Comparison of ENCODE assay signal across 9 cellular contexts in the genomic region with DNA sequence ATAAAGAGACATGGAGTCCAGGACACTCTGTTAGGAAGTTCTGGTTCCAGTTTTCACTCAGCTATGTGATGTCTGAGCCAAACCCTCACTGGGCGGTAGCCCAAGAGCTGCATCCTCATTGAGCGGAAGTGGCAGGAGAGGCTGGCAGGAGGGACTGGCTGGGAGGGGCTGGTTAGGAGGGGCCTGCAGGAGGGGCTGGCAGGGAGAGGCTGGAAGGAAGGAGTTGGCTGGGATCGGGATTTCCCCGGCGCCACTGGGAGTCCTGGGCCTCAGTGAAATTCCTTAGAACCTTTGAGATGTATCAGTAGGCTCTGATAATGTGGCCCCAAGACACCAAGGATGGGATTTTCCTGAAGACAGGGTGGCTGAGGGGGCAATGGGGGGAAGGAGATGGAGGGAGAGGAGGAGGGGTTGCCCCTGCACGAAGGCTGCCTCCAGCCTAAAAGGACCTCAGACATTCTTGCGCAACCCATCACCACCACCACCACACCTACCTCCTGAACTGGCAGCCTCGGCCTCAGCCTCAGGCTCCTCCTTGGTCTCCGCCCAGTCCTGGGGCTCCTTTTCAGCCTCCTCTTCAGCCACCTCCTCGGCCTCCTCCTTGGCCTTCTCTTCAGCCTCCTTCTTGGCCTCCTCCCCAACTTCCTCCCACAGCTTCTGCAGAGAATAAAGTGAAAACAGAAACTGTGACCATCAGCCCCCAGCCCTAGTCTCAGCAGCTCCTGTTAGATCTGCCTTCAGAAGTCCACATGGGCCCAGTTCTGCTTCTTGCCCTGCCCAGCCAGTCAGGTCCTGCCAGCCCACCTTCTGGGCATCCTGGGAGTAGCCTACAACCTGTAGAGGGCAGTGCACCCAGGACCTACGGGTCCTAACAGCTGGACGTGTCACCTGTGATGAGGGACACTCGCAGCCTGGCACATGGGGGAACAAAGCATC. TPM values are rescaled to one million over a fixed set of nuclear protein-coding genes. Genes with fewer than 3 reads are reported as not detected.
DNase-seq lines count a peak whose midpoint lies in the region; ATAC-seq and TF ChIP-seq lines count a peak whose summit lies in the region.
"Had no signal": no experiment of that assay in that cellular context is flagged by ENCODE, and none has a peak within 500 bp of the region (broad histone marks: within the 10 kb centered on the region; RNA-seq: fewer than 3 reads in every experiment).

No MANE protein-coding gene starts in this region.

- ATAC-seq in PC-3 = peak; percentile 92
- no peak for ATAC-seq in GM18861 (IDR thresholded peaks at IDR 0.05; ENCODE audit: unreplicated experiment)
- no peak for ATAC-seq in activated CD8-positive, alpha-beta T cell treated with anti-CD3 and anti-CD28 coated beads, Interleukin-2, amount 10 ng/mL, durations not matched to agents 7 days and 5 days

- H3K4me1 Mint-ChIP-seq in activated CD8-positive, alpha-beta T cell treated with anti-CD3 and anti-CD28 coated beads, Interleukin-2, amount 10 ng/mL, durations not matched to agents 7 days and 5 days (ENCODE audit: low read depth) = no peaks in the 10 kb centered on the region

- BruUV-seq in PC-3 (replicated peaks; lab: Mats Ljungman, UMichigan) = no TSS peak

- no peaks in the 10 kb centered on the region for H3K36me3 ChIP-seq in PC-3 (ENCODE audit: low read depth, low read length)

- no peaks in the 10 kb centered on the region for H4K20me1 ChIP-seq in PC-3 (ENCODE audit: low read length)

- no peak overlapping the region for H3K27ac ChIP-seq in PC-3 (ENCODE audit: low read length)

- DNase-seq in ELR (ENCODE audit: low read depth) (peak; percentile 51), PC-3 (peak; percentile 47), fibroblast of pulmonary artery (ENCODE audit: low read depth) (peak; percentile 72), posterior cingulate gyrus (peak in 6 of 10 donors; percentile 21 to 91 (median 48)), CD1c-positive myeloid dendritic cell (ENCODE audit: extremely low spot score) (no peak), NCI-H345 (lab: John Stamatoyannopoulos, UW) (no peak)
- DNase-seq in activated CD8-positive, alpha-beta T cell treated with anti-CD3 and anti-CD28 coated beads, Interleukin-2, amount 10 ng/mL, durations not matched to agents 7 days and 5 days = no peak
- DNase-seq: NCI-H1048 had no signal

- H3K27me3 Mint-ChIP-seq in activated CD8-positive, alpha-beta T cell treated with anti-CD3 and anti-CD28 coated beads, Interleukin-2, amount 10 ng/mL, durations not matched to agents 7 days and 5 days (ENCODE audit: low read depth) = peaks cover 8% of the 10 kb centered on the region

- POLR2A ChIA-PET in PC-3 (lab: Charles Lee; ENCODE audit: unreplicated experiment) = no interaction called here
- POLR2A ChIA-PET in activated CD8-positive, alpha-beta T cell treated with anti-CD3 and anti-CD28 coated beads, Interleukin-2, amount 10 ng/mL, durations not matched to agents 7 days and 5 days (lab: Charles Lee) = no interaction called here

- H3K9me2 ChIP-seq in PC-3 (replicated peaks; ENCODE audit: low read length) = no peaks in the 10 kb centered on the region

- no peak overlapping the region for H3K27ac Mint-ChIP-seq in activated CD8-positive, alpha-beta T cell treated with anti-CD3 and anti-CD28 coated beads, Interleukin-2, amount 10 ng/mL, durations not matched to agents 7 days and 5 days

- no peak overlapping the region for H3K9ac ChIP-seq in PC-3 (ENCODE audit: low read length)

- H3K9me3 ChIP-seq in PC-3 (ENCODE audit: low read length) = no peaks in the 10 kb centered on the region

- no peaks in the 10 kb centered on the region for H3K9me3 Mint-ChIP-seq in activated CD8-positive, alpha-beta T cell treated with anti-CD3 and anti-CD28 coated beads, Interleukin-2, amount 10 ng/mL, durations not matched to agents 7 days and 5 days (ENCODE audit: insufficient read depth)

- intact Hi-C loops in PC-3 (cut with micrococcal nuclease) = no loop called here
- intact Hi-C loops in posterior cingulate gyrus (cut with DNase I) = no loop called here

- H3F3A ChIP-seq in PC-3 (ENCODE audit: low read length, unreplicated experiment) = no peaks in the 10 kb centered on the region

- H3K4me3 ChIP-seq in PC-3 (ENCODE audit: low read length) = no peak overlapping the region
- no peak overlapping the region for H3K4me3 ChIP-seq in fibroblast of pulmonary artery (replicated peaks; ENCODE audit: low read depth, low read length)

- no peak overlapping the region for H3K4me3 Mint-ChIP-seq in activated CD8-positive, alpha-beta T cell treated with anti-CD3 and anti-CD28 coated beads, Interleukin-2, amount 10 ng/mL, durations not matched to agents 7 days and 5 days

- peak; percentile 37 for TF ChIP-seq CTCF in PC-3 (conservative IDR thresholded peaks at IDR 0.05; ENCODE audit: low read depth, low read length)
- peak; percentile 20 for TF ChIP-seq CTCF in fibroblast of pulmonary artery (IDR thresholded peaks at IDR 0.05; ENCODE audit: low read length, missing control alignments)

- H3K27me3 ChIP-seq in PC-3 (ENCODE audit: low read length) = no peaks in the 10 kb centered on the region

- H2AFZ ChIP-seq in PC-3 (ENCODE audit: low read length) = no peak overlapping the region

- H3K4me2 ChIP-seq in PC-3 (ENCODE audit: low read length) = peak overlapping the region; percentile 11; the same call in 1 of the 2 replicates

- CTCF ChIA-PET in PC-3 (lab: Charles Lee) = no interaction called here
- CTCF ChIA-PET in activated CD8-positive, alpha-beta T cell treated with anti-CD3 and anti-CD28 coated beads, Interleukin-2, amount 10 ng/mL, durations not matched to agents 7 days and 5 days (lab: Charles Lee) = interaction anchor here (0.8 kb wide), 1 partner anchor 17 kb away, joined by 3 read pairs; no protein-coding TSS in a partner anchor

- no peaks in the 10 kb centered on the region; the same call in 1 of the 2 replicates for H3K4me1 ChIP-seq in PC-3 (ENCODE audit: insufficient read depth, low read length)

- no peaks in the 10 kb centered on the region for H3K79me2 ChIP-seq in PC-3 (ENCODE audit: low read length)

- no peaks in the 10 kb centered on the region for H3K36me3 Mint-ChIP-seq in activated CD8-positive, alpha-beta T cell treated with anti-CD3 and anti-CD28 coated beads, Interleukin-2, amount 10 ng/mL, durations not matched to agents 7 days and 5 days (ENCODE audit: low read depth)

RNA-seq across cellular contexts. Expression of gene CNGB1, which starts 31.7 kb away (rescaled TPM):
- total RNA-seq in PC-3 (2014; rRNA removed) = 0.04 TPM in 1 of 2 replicates, not detected in the other
- not detected for total RNA-seq in activated CD8-positive, alpha-beta T cell treated with anti-CD3 and anti-CD28 coated beads, Interleukin-2, amount 10 ng/mL, durations not matched to agents 7 days and 5 days

Comparison
In these comparisons a context has a peak if more than half of its experiments do, and no peak if none do; other contexts are left out.
1. DNase-seq: peak in ELR (single experiment), PC-3 (single experiment), fibroblast of pulmonary artery (single experiment) and posterior cingulate gyrus (6 of 10); none in CD1c-positive myeloid dendritic cell (single experiment), NCI-H345 (single experiment) and activated CD8-positive, alpha-beta T cell treated with anti-CD3 and anti-CD28 coated beads, Interleukin-2, amount 10 ng/mL, durations not matched to agents 7 days and 5 days (single experiment).